ENCODE assay signal across 7 cellular contexts in the genomic region with DNA sequence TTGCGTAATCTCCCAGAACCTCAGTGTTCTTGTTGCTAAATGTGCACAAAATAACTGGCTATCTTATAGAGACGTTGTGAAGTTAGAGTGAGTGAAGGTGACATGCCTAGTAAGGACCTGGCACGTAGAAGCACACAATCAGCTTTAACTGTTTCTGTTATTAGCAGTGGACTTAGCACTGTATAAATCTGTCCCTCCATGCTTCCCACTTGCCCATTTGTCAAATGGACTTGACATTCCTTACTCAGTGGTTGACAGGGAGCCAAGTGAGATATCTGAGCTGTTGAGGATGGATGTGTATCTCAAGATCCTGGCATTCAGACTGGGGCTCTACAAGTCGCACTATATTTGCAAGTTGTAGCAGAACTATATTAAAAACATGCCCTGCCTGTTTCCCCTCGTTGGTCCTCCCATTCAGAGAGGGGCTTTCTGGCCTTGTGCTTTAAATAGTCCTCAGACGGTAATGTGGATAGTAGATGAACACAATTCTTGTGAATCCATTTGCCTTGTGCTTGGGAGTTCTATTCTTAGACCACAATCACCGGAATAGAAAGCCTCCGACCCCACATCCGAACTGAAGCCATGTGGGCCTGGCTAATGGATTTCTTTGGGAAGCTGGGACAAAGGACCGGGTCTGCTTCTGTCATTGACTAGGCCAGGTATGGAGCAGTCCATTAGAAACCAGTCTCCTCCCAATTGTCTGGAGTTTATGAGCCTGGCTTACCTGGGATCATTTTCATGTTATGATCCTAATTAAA. TPM values are rescaled to one million over a fixed set of nuclear protein-coding genes. Genes with fewer than 3 reads are reported as not detected.
DNase-seq lines count a peak whose midpoint lies in the region; ATAC-seq, FAIRE-seq and TF ChIP-seq lines count a peak whose summit lies in the region.
"Not testable (repeated sequence)": the region's sequence is repeated elsewhere in the genome, so short reads cannot be mapped to it uniquely, and the experiment has no call there.

No MANE protein-coding gene starts in this region.

- not testable (repeated sequence) for H3K4me2 ChIP-seq in K562 (ENCODE audit: insufficient read depth, low read length)

- H3K9ac ChIP-seq in K562 (ENCODE audit: insufficient read depth in 1 of 2, low read depth in 2 of 2, low read length in 2 of 2) = not testable (repeated sequence)

- intact Hi-C loops in K562 (cut with micrococcal nuclease); Right ventricle myocardium superior (cut with DNase I); heart left ventricle (cut with DNase I); left cardiac atrium (cut with DNase I); right cardiac atrium (cut with DNase I): not testable (repeated sequence)

- not testable (repeated sequence) for H3K79me2 ChIP-seq in K562 (ENCODE audit: control insufficient read depth, insufficient read depth, low read length)

- DNase-seq in K562 (ENCODE audit: extremely low read depth in 1 of 4, low spot score in 3 of 4); Right ventricle myocardium superior; heart left ventricle; left cardiac atrium; right cardiac atrium; left lobe of liver (ENCODE audit: low spot score); omental fat pad (ENCODE audit: low spot score): not testable (repeated sequence)

- BruUV-seq in K562 (replicated peaks; lab: Mats Ljungman, UMichigan) = not testable (repeated sequence)

- ATAC-seq in K562 = peak; percentile 17
- peak; percentile 60 for ATAC-seq in Right ventricle myocardium superior (ENCODE audit: poor library complexity)
- ATAC-seq in heart left ventricle = peak; percentile 57 to 90 (median 72)
- peak; percentile 54 to 65 for ATAC-seq in left cardiac atrium
- peak; percentile 49 to 79 for ATAC-seq in right cardiac atrium
- peak; percentile 47 for ATAC-seq in left lobe of liver
- peak; percentile 35 for ATAC-seq in omental fat pad (ENCODE audit: low FRiP score)

- not testable (repeated sequence) for FAIRE-seq in K562 (lab: Jason Lieb, UNC)

- not testable (repeated sequence) for H3K27ac ChIP-seq in K562 (ENCODE audit: extremely low read depth, low read depth, low read length); heart left ventricle; right cardiac atrium (ENCODE audit: low read length)

- H3K27me3 ChIP-seq in K562 (ENCODE audit: control insufficient read depth in 2 of 2, insufficient read depth in 2 of 2, low read length in 2 of 2); heart left ventricle; right cardiac atrium (ENCODE audit: control insufficient read depth, insufficient read depth): not testable (repeated sequence)

- not testable (repeated sequence) for H3K9me1 ChIP-seq in K562 (ENCODE audit: control insufficient read depth, insufficient read depth, low read length)

- H3K36me3 ChIP-seq in K562 (ENCODE audit: control insufficient read depth, insufficient read depth, low read length); heart left ventricle: not testable (repeated sequence)

- WGBS in K562 (ENCODE audit: insufficient coverage, low coverage, missing lambda C conversion rate) = no CpG with 5 or more reads among the region's 10 CpGs
- WGBS in heart left ventricle, 4 donors = no CpG with 5 or more reads among the region's 10 CpGs
- no CpG with 5 or more reads among the region's 10 CpGs for WGBS in right cardiac atrium

- POLR2A ChIA-PET in K562 (lab: Yijun Ruan, JAX) = not testable (repeated sequence)

- H3K9me3 ChIP-seq in K562 (replicated peaks; ENCODE audit: control insufficient read depth, insufficient read depth, low read depth, low read length); heart left ventricle; right cardiac atrium (ENCODE audit: control insufficient read depth, low read length): not testable (repeated sequence)

- not testable (repeated sequence) for H3K4me3 ChIP-seq in K562; heart left ventricle; right cardiac atrium (ENCODE audit: low read length)

- not testable (repeated sequence) for H4K20me1 ChIP-seq in K562 (replicated peaks; ENCODE audit: control insufficient read depth, insufficient read depth, low read length)

- CTCF ChIA-PET in K562 (lab: Yijun Ruan, JAX; ENCODE audit: low intra/inter-chr PET ratio) = not testable (repeated sequence)

- not testable (repeated sequence) for TF ChIP-seq POLR2A in K562 (conservative IDR thresholded peaks at IDR 0.05); heart left ventricle (IDR thresholded peaks at IDR 0.05)

- H2AFZ ChIP-seq in K562 (ENCODE audit: low read depth, low read length) = not testable (repeated sequence)

- TF ChIP-seq RAD21 in K562 (CRISPR knock-in tag; conservative IDR thresholded peaks at IDR 0.05 in 1 of 2, IDR thresholded peaks at IDR 0.05 in 1 of 2) = not testable (repeated sequence)

- in situ Hi-C loops in K562 (cut with MboI) = not testable (repeated sequence)

- not testable (repeated sequence) for H3K4me1 ChIP-seq in K562 (replicated peaks in 1 of 2; ENCODE audit: control insufficient read depth in 2 of 2, insufficient read depth in 2 of 2, low read length in 2 of 2); heart left ventricle; right cardiac atrium (ENCODE audit: control insufficient read depth, insufficient read depth, low read length)

- not testable (repeated sequence) for TF ChIP-seq CTCF in K562 (IDR thresholded peaks at IDR 0.05 in 2 of 3, conservative IDR thresholded peaks at IDR 0.05 in 1 of 3; ENCODE audit: insufficient read depth in 2 of 3, low read depth in 1 of 3, low read length in 3 of 3); heart left ventricle (IDR thresholded peaks at IDR 0.05); omental fat pad (IDR thresholded peaks at IDR 0.05)

- not testable (repeated sequence) for TF ChIP-seq EP300 in K562 (IDR thresholded peaks at IDR 0.05; ENCODE audit: low read length)

RNA-seq across cellular contexts. Expression of a gene that starts 43.0 kb away (rescaled TPM):
- 121 and 136 TPM in 2 replicates for total RNA-seq in K562 (2011; cell fraction: chromatin; rRNA removed; ENCODE audit: low replicate concordance)
- 59.9 and 74.1 TPM in 2 replicates for total RNA-seq in K562 (2011; cell fraction: nucleolus; rRNA removed)
- 101 and 123 TPM in 2 replicates for total RNA-seq in K562 (2011; cell fraction: nucleoplasm; rRNA removed)
- 29.2 and 35.6 TPM in 2 replicates for total RNA-seq in K562 (2014; rRNA removed)
- 15.3 and 15.6 TPM in 2 replicates for total RNA-seq in K562 (2014; rRNA removed; fragmentation: Illumina TruSeq; extraction: Trizol)
- total RNA-seq in K562 (2015; rRNA removed; fragmentation: Illumina TruSeq; extraction: Trizol) = 14.9 TPM in 2 replicates
- 50.7 and 54.7 TPM in 2 replicates for total RNA-seq in K562 (2021)
- polyA plus RNA-seq in K562 (2011; rRNA removed) = 10.5 and 12.5 TPM in 2 replicates
- 15.0 and 17.1 TPM in 2 replicates for polyA plus RNA-seq in K562 (2011; cell fraction: cytosol; rRNA removed)
- 37.9 and 70.6 TPM in 2 replicates for polyA plus RNA-seq in K562 (2011; cell fraction: nucleus; rRNA removed)
- polyA plus RNA-seq in K562 (2012) = 24.1 and 37.6 TPM in 2 replicates
- polyA plus RNA-seq in K562 (2014; fragmentation: Illumina TruSeq; extraction: Trizol) = 23.8 and 26.3 TPM in 2 replicates
- polyA plus RNA-seq in K562 (2014; fragmentation: Nextera tagmentation; extraction: Ambion mirVana) = 1 to 10 TPM; 4.1 to 5.3 TPM
- polyA plus RNA-seq in K562 (2014; rRNA removed) = 19.1 and 22.0 TPM in 2 replicates
- polyA minus RNA-seq in K562 (2011; rRNA and poly(A)+ RNA removed) = 32.8 and 33.5 TPM in 2 replicates
- polyA minus RNA-seq in K562 (2011; cell fraction: cytosol; rRNA and poly(A)+ RNA removed) = 19.7 and 34.8 TPM in 2 replicates
- 46.9 and 53.1 TPM in 2 replicates for polyA minus RNA-seq in K562 (2011; cell fraction: nucleus; rRNA and poly(A)+ RNA removed)
- 15.9 TPM for total RNA-seq in Right ventricle myocardium superior
- total RNA-seq in heart left ventricle = 10 to 100 TPM; 11.2 to 56.3 (median 17.7) TPM
- polyA plus RNA-seq in heart left ventricle = 10 to 100 TPM in 1 of 2 donors, 1 to 10 TPM in 1; 8.8 to 11.0 TPM
- total RNA-seq in left cardiac atrium = 10 to 100 TPM; 31.3 to 31.9 TPM
- 10 to 100 TPM; 24.5 to 37.0 (median 32.4) TPM for total RNA-seq in right cardiac atrium
- 11.5 TPM for polyA plus RNA-seq in right cardiac atrium
- 13.2 TPM for total RNA-seq in left lobe of liver
- total RNA-seq in omental fat pad = 100 to 1,000 TPM in 1 of 4 donors, 10 to 100 TPM in 3; 55.8 to 118 (median 67.3) TPM

RNA-seq across cellular contexts. Expression of a gene that starts 43.7 kb away (rescaled TPM):
- total RNA-seq in K562 (2011; cell fraction: chromatin; rRNA removed; ENCODE audit: low replicate concordance) = 28.1 and 40.1 TPM in 2 replicates
- 22.2 and 23.9 TPM in 2 replicates for total RNA-seq in K562 (2011; cell fraction: nucleolus; rRNA removed)
- 33.7 and 40.9 TPM in 2 replicates for total RNA-seq in K562 (2011; cell fraction: nucleoplasm; rRNA removed)
- 22.5 and 30.5 TPM in 2 replicates for total RNA-seq in K562 (2014; rRNA removed)
- 37.2 and 41.4 TPM in 2 replicates for total RNA-seq in K562 (2014; rRNA removed; fragmentation: Illumina TruSeq; extraction: Trizol)
- 32.7 and 37.0 TPM in 2 replicates for total RNA-seq in K562 (2015; rRNA removed; fragmentation: Illumina TruSeq; extraction: Trizol)
- total RNA-seq in K562 (2021) = 28.2 and 30.7 TPM in 2 replicates
- polyA plus RNA-seq in K562 (2011; rRNA removed) = 51.1 and 56.2 TPM in 2 replicates
- polyA plus RNA-seq in K562 (2011; cell fraction: cytosol; rRNA removed) = 22.8 and 32.9 TPM in 2 replicates
- 30.1 and 42.1 TPM in 2 replicates for polyA plus RNA-seq in K562 (2011; cell fraction: nucleus; rRNA removed)
- polyA plus RNA-seq in K562 (2012) = 27.4 and 32.4 TPM in 2 replicates
- polyA plus RNA-seq in K562 (2014; fragmentation: Illumina TruSeq; extraction: Trizol) = 47.7 and 58.3 TPM in 2 replicates
- polyA plus RNA-seq in K562 (2014; fragmentation: Nextera tagmentation; extraction: Ambion mirVana) = 10 to 100 TPM; 12.3 to 13.9 TPM
- polyA plus RNA-seq in K562 (2014; rRNA removed) = 33.5 and 40.7 TPM in 2 replicates
- polyA minus RNA-seq in K562 (2011; rRNA and poly(A)+ RNA removed) = 56.9 and 71.7 TPM in 2 replicates
- polyA minus RNA-seq in K562 (2011; cell fraction: cytosol; rRNA and poly(A)+ RNA removed) = 19.2 and 29.8 TPM in 2 replicates
- polyA minus RNA-seq in K562 (2011; cell fraction: nucleus; rRNA and poly(A)+ RNA removed) = 16.2 and 27.2 TPM in 2 replicates
- 1.2 TPM for total RNA-seq in Right ventricle myocardium superior
- 1 to 10 TPM in 3 of 9 donors, under 1 TPM in 4, not detected in 2; 0.22 to 5.8 (median 0.65) TPM for total RNA-seq in heart left ventricle
- polyA plus RNA-seq in heart left ventricle = under 1 TPM; 0.46 to 0.65 TPM
- 1 to 10 TPM; 1.5 to 2.0 TPM for total RNA-seq in left cardiac atrium
- 1 to 10 TPM; 1.0 to 3.9 (median 1.7) TPM for total RNA-seq in right cardiac atrium
- 1.1 TPM for polyA plus RNA-seq in right cardiac atrium
- 0.23 TPM for total RNA-seq in left lobe of liver
- 1 to 10 TPM; 1.6 to 8.4 (median 3.7) TPM for total RNA-seq in omental fat pad

Comparison
In these comparisons a context has a peak if more than half of its experiments do, and no peak if none do; other contexts are left out.
1. ATAC-seq: peak in every context shown above with its lines; median percentile 72 in heart left ventricle; 64 in right cardiac atrium; 60 in Right ventricle myocardium superior; 60 in left cardiac atrium; 47 in left lobe of liver; 35 in omental fat pad; 17 in K562.